In genomic region chr6:130922922-130923321, GRCh38 we compare ENCODE assay signal across 26 cellular contexts.
"Had no signal": no experiment of that assay in that cellular context is flagged by ENCODE, and none has a peak within 500 bp of the region (broad histone marks: within the 10 kb centered on the region; RNA-seq: fewer than 3 reads in every experiment).

No MANE protein-coding gene starts in this region.

- H3K4me3 ChIP-seq: gastroesophageal sphincter, pancreas, psoas muscle, right atrium auricular region, thoracic aorta had no signal

- H3K27ac ChIP-seq: gastroesophageal sphincter, pancreas, psoas muscle, right atrium auricular region, thoracic aorta had no signal

- DNase-seq: activated CD4-positive, alpha-beta T cell treated with anti-CD3 and anti-CD28 coated beads for 36 hours; activated CD4-positive, CD25-positive, alpha-beta regulatory T cell; activated CD8-positive, alpha-beta memory T cell treated with anti-CD3 and anti-CD28 coated beads, Interleukin-2, amount 10 ng/mL, durations not matched to agents 7 days and 5 days; activated CD8-positive, alpha-beta T cell treated with anti-CD3 and anti-CD28 coated beads, Interleukin-2, amount 10 ng/mL, durations not matched to agents 7 days and 5 days; activated naive CD4-positive, alpha-beta T cell; activated T-cell treated with anti-CD3 and anti-CD28 coated beads, Interleukin-2, amount 50 U/mL, for 72 hours; anterior cingulate cortex; effector CD8-positive, alpha-beta T cell; erythroblast; head of caudate nucleus; hippocampal formation; midbrain; naive thymus-derived CD4-positive, alpha-beta T cell; nucleus accumbens; pancreas; psoas muscle; stimulated activated CD4-positive, alpha-beta T cell treated with anti-CD3 and anti-CD28 coated beads, Interleukin-15, amount 100 ng/mL, for 24 hours; stimulated activated CD4-positive, alpha-beta T cell treated with anti-CD3 and anti-CD28 coated beads, Interleukin-2, amount 100 ng/mL, for 24 hours; stimulated activated naive CD8-positive, alpha-beta T cell treated with anti-CD3 and anti-CD28 coated beads, Interleukin-15, Interleukin-2, amounts not matched to agents 100 U/mL and 50 U/mL, for 24 hours; T-helper 17 cell; T1000; trophoblast cell had no signal

- ATAC-seq: activated CD4-positive, alpha-beta T cell treated with anti-CD3 and anti-CD28 coated beads for 36 hours; activated CD8-positive, alpha-beta memory T cell treated with anti-CD3 and anti-CD28 coated beads, Interleukin-2, amount 10 ng/mL, durations not matched to agents 7 days and 5 days; activated CD8-positive, alpha-beta T cell treated with anti-CD3 and anti-CD28 coated beads, Interleukin-2, amount 10 ng/mL, durations not matched to agents 7 days and 5 days; activated naive CD4-positive, alpha-beta T cell treated with anti-CD3 and anti-CD28 coated beads, Interleukin-2, amount 50 U/mL, for 72 hours; activated T-cell treated with anti-CD3 and anti-CD28 coated beads, Interleukin-2, amount 50 U/mL, for 72 hours; gastroesophageal sphincter; naive thymus-derived CD4-positive, alpha-beta T cell; pancreas; psoas muscle; stimulated activated naive CD8-positive, alpha-beta T cell treated with anti-CD3 and anti-CD28 coated beads, Interleukin-15, Interleukin-2, amounts not matched to agents 100 U/mL and 50 U/mL, for 24 hours; T-helper 17 cell had no signal
